Comparison of ENCODE assay signal across 8 cellular contexts in genomic region chr5:179817071-179817840, GRCh38. TPM values are rescaled to one million over a fixed set of nuclear protein-coding genes. Genes with fewer than 3 reads are reported as not detected.
DNase-seq lines count a peak whose midpoint lies in the region; ATAC-seq and TF ChIP-seq lines count a peak whose summit lies in the region.

No MANE protein-coding gene starts in this region.

- no peak overlapping the region for H3K4me3 ChIP-seq in CD8-positive, alpha-beta T cell (ENCODE audit: low read depth, low read length)
- H3K4me3 ChIP-seq in heart left ventricle, result peak overlapping the region; percentile 22 to 63 (median 56)
- H3K4me3 ChIP-seq in prostate gland, result peak overlapping the region; percentile 43 to 48

- peak overlapping the region; percentile 43 for H3K4me3 Mint-ChIP-seq in CD8-positive, alpha-beta T cell

- H3K4me1 Mint-ChIP-seq in CD8-positive, alpha-beta T cell (ENCODE audit: low read depth), result peaks cover 42% of the 10 kb centered on the region

- H3K9me3 Mint-ChIP-seq in CD8-positive, alpha-beta T cell, result no peaks in the 10 kb centered on the region

- H3K9me3 ChIP-seq in CD8-positive, alpha-beta T cell (ENCODE audit: low read length), result no peaks in the 10 kb centered on the region
- H3K9me3 ChIP-seq in heart left ventricle (no peaks in the 10 kb centered on the region), prostate gland (no peaks in the 10 kb centered on the region)

- no peak for ATAC-seq in CD8-positive, alpha-beta T cell
- ATAC-seq in heart left ventricle, result no peak
- ATAC-seq in HG03159 (IDR thresholded peaks at IDR 0.05; ENCODE audit: unreplicated experiment), result no peak
- no peak for ATAC-seq in HG02884 (IDR thresholded peaks at IDR 0.05; ENCODE audit: unreplicated experiment)
- no peak for ATAC-seq in GM21717 (IDR thresholded peaks at IDR 0.05; ENCODE audit: unreplicated experiment)

- no peaks in the 10 kb centered on the region for H3K27me3 Mint-ChIP-seq in CD8-positive, alpha-beta T cell (ENCODE audit: low read depth)

- DNase-seq in CD8-positive, alpha-beta T cell, result peak in 1 of 7 experiments; percentile 15
- DNase-seq in activated CD8-positive, alpha-beta memory T cell treated with anti-CD3 and anti-CD28 coated beads, Interleukin-2, amount 50 U/mL, for 4 hours, result peak; percentile 16
- peak in 1 of 5 donors; percentile 40 for DNase-seq in heart left ventricle
- DNase-seq in prostate gland (ENCODE audit: low spot score), result no peak
- no peak for DNase-seq in NCI-H2227 treated with DMSO at 0.1 percent for 48 hours (lab: John Stamatoyannopoulos, UW)

- H3K27ac ChIP-seq in CD8-positive, alpha-beta T cell (ENCODE audit: low read depth, low read length), result no peak overlapping the region
- H3K27ac ChIP-seq in heart left ventricle (peak overlapping the region in 10 of 12 donors; percentile 9 to 100 (median 86)), prostate gland (peak overlapping the region; percentile 65 to 70)

- no peaks in the 10 kb centered on the region for H3K27me3 ChIP-seq in CD8-positive, alpha-beta T cell (ENCODE audit: insufficient read depth, low read length)
- H3K27me3 ChIP-seq in heart left ventricle (no peaks in the 10 kb centered on the region), prostate gland (replicated peaks; ENCODE audit: insufficient read depth) (no peaks in the 10 kb centered on the region)

- POLR2A ChIA-PET in CD8-positive, alpha-beta T cell (lab: Charles Lee), result interaction anchor here (1.1 kb wide), 1 partner anchor 21 kb away, joined by 3 read pairs; no protein-coding TSS in a partner anchor

- H3K27ac Mint-ChIP-seq in CD8-positive, alpha-beta T cell, result no peak overlapping the region

- no peak for TF ChIP-seq POLR2A in heart left ventricle (IDR thresholded peaks at IDR 0.05)
- no peak for TF ChIP-seq POLR2A in prostate gland (IDR thresholded peaks at IDR 0.05)

- H3K4me1 ChIP-seq in CD8-positive, alpha-beta T cell (ENCODE audit: insufficient read depth, low read length), result peaks cover 37% of the 10 kb centered on the region
- H3K4me1 ChIP-seq in heart left ventricle, result peaks cover 10 to 45% (median 38%) of the 10 kb centered on the region in 12 donors
- peaks cover 13% of the 10 kb centered on the region for H3K4me1 ChIP-seq in prostate gland (replicated peaks)

- CTCF ChIA-PET in CD8-positive, alpha-beta T cell (lab: Charles Lee), result interaction anchor here (1.9 kb wide), 1 partner anchor 15 kb away, joined by 5 read pairs; no protein-coding TSS in a partner anchor

- no peak for TF ChIP-seq CTCF in CD8-positive, alpha-beta T cell (IDR thresholded peaks at IDR 0.05)
- TF ChIP-seq CTCF in heart left ventricle (IDR thresholded peaks at IDR 0.05) (peak in 4 of 12 donors; percentile 6 to 27 (median 12)), prostate gland (IDR thresholded peaks at IDR 0.05) (peak in 1 of 4 experiments; percentile 11)

- peaks cover 20% of the 10 kb centered on the region for H3K36me3 Mint-ChIP-seq in CD8-positive, alpha-beta T cell

- intact Hi-C loops in CD8-positive, alpha-beta T cell (cut with DNase I, micrococcal nuclease), result loop anchor here in 1 of 2 experiments (5.0 kb wide), 1 partner anchor 255 kb away; the partner anchor contains the start of gene RNF130
- intact Hi-C loops in heart left ventricle (cut with DNase I), result no loop called here
- intact Hi-C loops in prostate gland (cut with DNase I), result no loop called here

- no peaks in the 10 kb centered on the region for H3K36me3 ChIP-seq in CD8-positive, alpha-beta T cell (ENCODE audit: insufficient read depth, low read length)
- H3K36me3 ChIP-seq in heart left ventricle, result peaks cover 0 to 16% (median 4%) of the 10 kb centered on the region in 9 donors
- H3K36me3 ChIP-seq in prostate gland, result no peaks in the 10 kb centered on the region

- WGBS in heart left ventricle, 4 donors, result 15 to 95% (median 17%) methylated on average over 8 to 51 of the region's 51 CpGs
- WGBS in prostate gland, result 16% methylated on average over 50 of the region's 51 CpGs

RNA-seq across cellular contexts. Expression of gene SQSTM1, which starts 3.4 kb away (rescaled TPM):
- 100 to 1,000 TPM; 398 to 438 TPM for total RNA-seq in CD8-positive, alpha-beta T cell
- total RNA-seq in heart left ventricle (100 to 1,000 TPM; 266 to 747 (median 402) TPM), prostate gland (100 to 1,000 TPM; 377 to 527 TPM)
- 100 to 1,000 TPM; 177 to 266 TPM for polyA plus RNA-seq in heart left ventricle

RNA-seq across cellular contexts. Expression of gene MGAT4B, which starts 10.6 kb away (rescaled TPM):
- 100 to 1,000 TPM; 113 to 126 TPM for total RNA-seq in CD8-positive, alpha-beta T cell
- 100 to 1,000 TPM in 6 of 9 donors, 10 to 100 TPM in 3; 84.2 to 209 (median 112) TPM for total RNA-seq in heart left ventricle
- 10 to 100 TPM; 49.6 to 89.7 TPM for polyA plus RNA-seq in heart left ventricle
- 100 to 1,000 TPM in 1 of 2 donors, 10 to 100 TPM in 1; 82.7 to 142 TPM for total RNA-seq in prostate gland

RNA-seq across cellular contexts. Expression of gene LTC4S, which starts 23.5 kb away (rescaled TPM):
- total RNA-seq in CD8-positive, alpha-beta T cell, result 1 to 10 TPM; 3.2 to 4.8 TPM
- total RNA-seq in heart left ventricle, result 10 to 100 TPM in 4 of 9 donors, 1 to 10 TPM in 5; 4.5 to 16.7 (median 9.5) TPM
- 10 to 100 TPM in 1 of 2 donors, 1 to 10 TPM in 1; 3.3 to 13.8 TPM for polyA plus RNA-seq in heart left ventricle
- 1 to 10 TPM; 7.8 to 8.2 TPM for total RNA-seq in prostate gland

RNA-seq across cellular contexts. Expression of gene MRNIP, which starts 41.4 kb away (rescaled TPM):
- 10 to 100 TPM; 30.0 to 38.5 TPM for total RNA-seq in CD8-positive, alpha-beta T cell
- total RNA-seq in heart left ventricle (10 to 100 TPM in 6 of 9 donors, 1 to 10 TPM in 3; 8.5 to 14.4 (median 12.3) TPM), prostate gland (10 to 100 TPM; 30.0 to 55.2 TPM)
- 10 to 100 TPM; 10.4 to 24.1 TPM for polyA plus RNA-seq in heart left ventricle
